Comparison of ENCODE assay signal across 8 cellular contexts in the genomic region with DNA sequence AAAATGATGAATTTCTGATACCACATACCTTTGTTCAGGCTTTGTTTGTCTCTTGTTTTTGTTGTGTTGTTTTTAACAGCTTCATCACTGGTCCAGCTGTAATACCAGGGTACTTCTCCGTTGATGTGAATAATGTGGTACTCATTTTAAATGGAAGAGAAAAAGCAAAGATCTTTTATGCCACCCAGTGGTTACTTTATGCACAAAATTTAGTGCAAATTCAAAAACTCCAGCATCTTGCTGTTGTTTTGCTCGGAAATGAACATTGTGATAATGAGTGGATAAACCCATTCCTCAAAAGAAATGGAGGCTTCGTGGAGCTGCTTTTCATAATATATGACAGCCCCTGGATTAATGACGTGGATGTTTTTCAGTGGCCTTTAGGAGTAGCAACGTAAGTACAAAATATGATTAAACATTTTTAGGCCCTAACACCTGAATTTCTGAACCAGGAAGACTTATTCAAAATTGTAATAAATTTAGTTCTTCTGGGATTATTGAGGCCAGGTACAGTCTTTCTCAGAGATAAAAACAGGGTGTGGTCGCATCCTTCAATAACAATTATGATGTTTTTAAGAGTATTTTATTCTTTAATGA. TPM values are rescaled to one million over a fixed set of nuclear protein-coding genes. Genes with fewer than 3 reads are reported as not detected.
A peak's percentile ranks its signal among the peaks of the same experiment; 100 is the strongest.
DNase-seq lines count a peak whose midpoint lies in the region; ATAC-seq and TF ChIP-seq lines count a peak whose summit lies in the region.

No MANE protein-coding gene starts in this region.

- H3K36me3 ChIP-seq in adrenal gland (replicated peaks in 1 of 2) (peaks cover 0 to under 1% of the 10 kb centered on the region in 2 donors), kidney epithelial cell (ENCODE audit: control insufficient read depth, insufficient read depth, low read length) (peaks cover 2% of the 10 kb centered on the region)

- no peaks in the 10 kb centered on the region for H3K4me1 ChIP-seq in adrenal gland (replicated peaks in 1 of 2)

- DNase-seq in A172 (ENCODE audit: low spot score) (peak; percentile 22), NCI-H1436 (lab: John Stamatoyannopoulos, UW) (peak; percentile 36), adrenal gland (no peak), kidney epithelial cell (ENCODE audit: low read depth) (no peak), T1000 (lab: John Stamatoyannopoulos, UW) (no peak)
- no peak for DNase-seq in activated CD4-positive, alpha-beta memory T cell treated with anti-CD3 and anti-CD28 coated beads, Interleukin-2, amount 10 ng/mL, durations not matched to agents 7 days and 5 days

- H3K9me3 ChIP-seq in adrenal gland (replicated peaks in 1 of 3), result no peaks in the 10 kb centered on the region

- TF ChIP-seq CTCF in GM12872 (IDR thresholded peaks at IDR 0.05; ENCODE audit: insufficient read depth, low read depth, low read length) (peak; percentile 48), adrenal gland (IDR thresholded peaks at IDR 0.05) (peak; percentile 36 to 73 (median 67)), kidney epithelial cell (IDR thresholded peaks at IDR 0.05; ENCODE audit: insufficient read depth, low read length, poor library complexity, severe bottlenecking) (peak; percentile 56)

- CTCF ChIA-PET in activated CD4-positive, alpha-beta memory T cell treated with anti-CD3 and anti-CD28 coated beads, Interleukin-2, amount 10 ng/mL, durations not matched to agents 7 days and 5 days (lab: Charles Lee), result interaction anchor here (0.8 to 2.3 kb wide), 10 partner anchors 8 to 384 kb away, joined by 3 to 8 read pairs (median 3); no protein-coding TSS in a partner anchor

- no peaks in the 10 kb centered on the region for H3K4me1 Mint-ChIP-seq in activated CD4-positive, alpha-beta memory T cell treated with anti-CD3 and anti-CD28 coated beads, Interleukin-2, amount 10 ng/mL, durations not matched to agents 7 days and 5 days

- POLR2A ChIA-PET in activated CD4-positive, alpha-beta memory T cell treated with anti-CD3 and anti-CD28 coated beads, Interleukin-2, amount 10 ng/mL, durations not matched to agents 7 days and 5 days (lab: Charles Lee), result no interaction called here

- no peak overlapping the region for H3K27ac ChIP-seq in adrenal gland

- ATAC-seq in GM19467 (IDR thresholded peaks at IDR 0.05; ENCODE audit: unreplicated experiment), result no peak

- WGBS in adrenal gland, 4 donors, result 52 to 64% (median 59%) methylated on average over 6 of the region's 6 CpGs

- TF ChIP-seq POLR2A in adrenal gland (IDR thresholded peaks at IDR 0.05), result no peak

- no peaks in the 10 kb centered on the region for H3K9me3 Mint-ChIP-seq in activated CD4-positive, alpha-beta memory T cell treated with anti-CD3 and anti-CD28 coated beads, Interleukin-2, amount 10 ng/mL, durations not matched to agents 7 days and 5 days

- H3K27me3 ChIP-seq in adrenal gland (no peaks in the 10 kb centered on the region), kidney epithelial cell (ENCODE audit: control insufficient read depth, insufficient read depth, low read length) (no peaks in the 10 kb centered on the region)

- no peaks in the 10 kb centered on the region for H3K27me3 Mint-ChIP-seq in activated CD4-positive, alpha-beta memory T cell treated with anti-CD3 and anti-CD28 coated beads, Interleukin-2, amount 10 ng/mL, durations not matched to agents 7 days and 5 days

- no peak overlapping the region for H3K27ac Mint-ChIP-seq in activated CD4-positive, alpha-beta memory T cell treated with anti-CD3 and anti-CD28 coated beads, Interleukin-2, amount 10 ng/mL, durations not matched to agents 7 days and 5 days

- H3K4me3 ChIP-seq in adrenal gland, result no peak overlapping the region
- H3K4me3 ChIP-seq in kidney epithelial cell (ENCODE audit: low read depth, low read length), result no peak overlapping the region

- intact Hi-C loops in adrenal gland (cut with DNase I), result loop anchor here in 1 of 2 donors (10.0 kb wide), 1 partner anchor 127 kb away; no protein-coding TSS in a partner anchor

- no peaks in the 10 kb centered on the region for H3K36me3 Mint-ChIP-seq in activated CD4-positive, alpha-beta memory T cell treated with anti-CD3 and anti-CD28 coated beads, Interleukin-2, amount 10 ng/mL, durations not matched to agents 7 days and 5 days (ENCODE audit: low read depth)

- H3K4me3 Mint-ChIP-seq in activated CD4-positive, alpha-beta memory T cell treated with anti-CD3 and anti-CD28 coated beads, Interleukin-2, amount 10 ng/mL, durations not matched to agents 7 days and 5 days, result no peak overlapping the region

RNA-seq across cellular contexts. Expression of a gene that starts 22.4 kb away (rescaled TPM):
- 29.9 and 31.4 TPM in 2 replicates for total RNA-seq in A172 (2014; rRNA removed; shearing (Covaris generic))
- total RNA-seq in adrenal gland, result 10 to 100 TPM; 17.8 to 44.9 (median 28.1) TPM
- polyA plus RNA-seq in adrenal gland, result 10 to 100 TPM; 13.9 to 33.6 (median 15.0) TPM
- 21.1 and 22.5 TPM in 2 replicates for total RNA-seq in kidney epithelial cell
- 10 to 100 TPM in 1 of 2 experiments, 1 to 10 TPM in 1; 9.5 to 10.2 TPM for total RNA-seq in activated CD4-positive, alpha-beta memory T cell treated with anti-CD3 and anti-CD28 coated beads, Interleukin-2, amount 10 ng/mL, durations not matched to agents 7 days and 5 days

RNA-seq across cellular contexts. Expression of a gene that starts 42.4 kb away (rescaled TPM):
- 2.3 and 3.3 TPM in 2 replicates for total RNA-seq in A172 (2014; rRNA removed; shearing (Covaris generic))
- 10 to 100 TPM in 6 of 8 donors, 1 to 10 TPM in 2; 6.5 to 35.6 (median 13.0) TPM for total RNA-seq in adrenal gland
- 1 to 10 TPM; 2.4 to 8.1 (median 3.6) TPM for polyA plus RNA-seq in adrenal gland
- total RNA-seq in kidney epithelial cell, result 17.5 and 28.9 TPM in 2 replicates
- total RNA-seq in activated CD4-positive, alpha-beta memory T cell treated with anti-CD3 and anti-CD28 coated beads, Interleukin-2, amount 10 ng/mL, durations not matched to agents 7 days and 5 days, result not detected

Comparison
In these comparisons a context has a peak if more than half of its experiments do, and no peak if none do; other contexts are left out.
1. DNase-seq: peak in A172 (single experiment) and NCI-H1436 (single experiment); none in adrenal gland (0 of 7), kidney epithelial cell (single experiment), activated CD4-positive, alpha-beta memory T cell treated with anti-CD3 and anti-CD28 coated beads, Interleukin-2, amount 10 ng/mL, durations not matched to agents 7 days and 5 days (single experiment) and T1000 (single experiment).
2. Peak in every context shown above with its lines, with median percentiles within 50 percentile points of each other: CTCF ChIP-seq.